ENCODE assay signal across 17 cellular contexts in the genomic region with DNA sequence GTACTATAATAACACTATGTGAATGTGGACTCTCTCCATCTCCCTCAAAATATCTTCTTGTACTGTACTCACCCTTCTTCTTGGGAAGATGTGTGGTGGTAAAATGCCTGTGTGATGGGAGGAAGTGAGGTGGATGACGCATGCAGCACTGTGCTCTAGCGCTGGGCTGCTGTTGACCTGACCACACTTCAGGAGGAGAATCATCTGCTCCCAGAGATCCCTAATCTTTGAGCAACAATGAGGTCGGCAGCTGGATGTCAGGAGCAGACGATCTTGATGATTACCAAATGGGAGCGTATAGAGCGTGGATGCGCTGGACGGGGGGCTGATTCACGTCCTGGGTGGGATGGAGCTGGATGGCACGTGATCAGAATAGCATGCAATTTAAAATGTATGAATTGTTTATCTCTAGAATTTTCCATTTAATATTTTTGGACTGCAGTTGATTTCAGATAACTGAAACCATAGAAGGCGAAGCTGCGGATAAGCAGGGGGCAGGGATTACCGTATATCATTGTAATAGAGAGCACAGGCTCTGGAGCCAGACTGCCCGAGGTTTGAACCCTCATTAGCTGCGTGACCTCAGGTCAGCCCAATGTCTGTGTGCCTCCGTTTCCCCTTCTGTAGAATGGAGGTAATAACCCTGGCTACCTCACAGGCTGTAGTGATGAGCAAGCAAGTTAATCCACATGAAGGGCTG. TPM values are rescaled to one million over a fixed set of nuclear protein-coding genes. Genes with fewer than 3 reads are reported as not detected.
A peak's percentile ranks its signal among the peaks of the same experiment; 100 is the strongest.
DNase-seq lines count a peak whose midpoint lies in the region; ATAC-seq and TF ChIP-seq lines count a peak whose summit lies in the region.
"Had no signal": no experiment of that assay in that cellular context is flagged by ENCODE, and none has a peak within 500 bp of the region (broad histone marks: within the 10 kb centered on the region; RNA-seq: fewer than 3 reads in every experiment).

No MANE protein-coding gene starts in this region.

- POLR2A ChIA-PET in naive thymus-derived CD8-positive, alpha-beta T cell (lab: Charles Lee), result interaction anchor here (2.7 kb wide), 1 partner anchor 23 kb away, joined by 12 read pairs; a partner anchor contains a TSS

- no peak for TF ChIP-seq CTCF in HFFc6 (IDR thresholded peaks at IDR 0.05)

- H3K4me3 Mint-ChIP-seq in HFFc6, result peak overlapping the region; percentile 63
- H3K4me3 Mint-ChIP-seq in naive thymus-derived CD8-positive, alpha-beta T cell, result peak overlapping the region in 1 of 10 donors; percentile 5
- no peak overlapping the region for H3K4me3 Mint-ChIP-seq in activated T-cell treated with anti-CD3 and anti-CD28 coated beads, Interleukin-2, amount 50 U/mL, for 4 hours

- H3K27ac Mint-ChIP-seq in HFFc6, result 0 out of 2 replicates have a peak overlapping the region, but pooled peaks have one; percentile 0
- H3K27ac Mint-ChIP-seq in naive thymus-derived CD8-positive, alpha-beta T cell, result peak overlapping the region in 6 of 10 donors; percentile 0 to 87 (median 66)

- H3K9me3 Mint-ChIP-seq in HFFc6, result no peaks in the 10 kb centered on the region
- no peaks in the 10 kb centered on the region for H3K9me3 Mint-ChIP-seq in naive thymus-derived CD8-positive, alpha-beta T cell
- H3K9me3 Mint-ChIP-seq in activated T-cell treated with anti-CD3 and anti-CD28 coated beads, Interleukin-2, amount 50 U/mL, for 4 hours, result no peaks in the 10 kb centered on the region

- peaks cover 13% of the 10 kb centered on the region for H3K4me1 Mint-ChIP-seq in HFFc6 (ENCODE audit: low read depth)
- peaks cover 26 to 41% (median 34%) of the 10 kb centered on the region in 4 donors for H3K4me1 Mint-ChIP-seq in naive thymus-derived CD8-positive, alpha-beta T cell
- H3K4me1 Mint-ChIP-seq in activated T-cell treated with anti-CD3 and anti-CD28 coated beads, Interleukin-2, amount 50 U/mL, for 4 hours (ENCODE audit: low read depth), result peaks cover 38% of the 10 kb centered on the region

- no peaks in the 10 kb centered on the region for H3K36me3 Mint-ChIP-seq in HFFc6 (ENCODE audit: low read depth)
- no peaks in the 10 kb centered on the region for H3K36me3 Mint-ChIP-seq in naive thymus-derived CD8-positive, alpha-beta T cell
- H3K36me3 Mint-ChIP-seq in activated T-cell treated with anti-CD3 and anti-CD28 coated beads, Interleukin-2, amount 50 U/mL, for 4 hours (ENCODE audit: insufficient read depth), result peaks cover 17% of the 10 kb centered on the region

- DNase-seq in CD1c-positive myeloid dendritic cell (ENCODE audit: extremely low spot score) (peak; percentile 30), HFFc6 (peak; percentile 34), amniotic epithelial cell (ENCODE audit: low read depth) (peak; percentile 38), T-helper 1 cell (no peak)
- no peak for DNase-seq in naive thymus-derived CD8-positive, alpha-beta T cell
- DNase-seq in activated T-cell treated with anti-CD3 and anti-CD28 coated beads, Interleukin-2, amount 50 U/mL, for 4 hours, result no peak
- DNase-seq: activated CD4-positive, alpha-beta T cell treated with anti-CD3 and anti-CD28 coated beads for 1 hour; GDM1; heart left ventricle; kidney glomerular epithelial cell; NCI-H1048; NCI-H345 had no signal

- H3K27me3 Mint-ChIP-seq in HFFc6 (ENCODE audit: insufficient read depth), result peaks cover 11% of the 10 kb centered on the region
- no peaks in the 10 kb centered on the region for H3K27me3 Mint-ChIP-seq in naive thymus-derived CD8-positive, alpha-beta T cell
- no peaks in the 10 kb centered on the region for H3K27me3 Mint-ChIP-seq in activated T-cell treated with anti-CD3 and anti-CD28 coated beads, Interleukin-2, amount 50 U/mL, for 4 hours (ENCODE audit: low read depth)

- no peak for ATAC-seq in naive thymus-derived CD8-positive, alpha-beta T cell
- no peak for ATAC-seq in activated T-cell treated with anti-CD3 and anti-CD28 coated beads, Interleukin-2, amount 50 U/mL, for 4 hours
- no peak for ATAC-seq in HG02840 (IDR thresholded peaks at IDR 0.05; ENCODE audit: low FRiP score, unreplicated experiment)
- no peak for ATAC-seq in HG03175 (IDR thresholded peaks at IDR 0.05; ENCODE audit: unreplicated experiment)
- ATAC-seq: heart left ventricle had no signal

RNA-seq across cellular contexts. Expression of a gene that starts 23.7 kb away (rescaled TPM):
- 10 to 100 TPM; 39.4 to 52.7 (median 43.4) TPM for total RNA-seq in HFFc6 (2021; fragmentation: NEBNext Ultra II Directional; extraction: Animal tissue kit (Norgen Biotek cat#: 25700))
- total RNA-seq in naive thymus-derived CD8-positive, alpha-beta T cell, result 100 to 1,000 TPM; 195 to 203 TPM
- 100 to 1,000 TPM; 106 to 131 (median 107) TPM for polyA plus RNA-seq in naive thymus-derived CD8-positive, alpha-beta T cell
- 100 to 1,000 TPM in 1 of 3 donors, 10 to 100 TPM in 2; 84.5 to 133 (median 88.4) TPM for total RNA-seq in activated T-cell treated with anti-CD3 and anti-CD28 coated beads, Interleukin-2, amount 50 U/mL, for 4 hours

RNA-seq across cellular contexts. Expression of a gene that starts 24.8 kb away (rescaled TPM):
- total RNA-seq in HFFc6 (2021; fragmentation: NEBNext Ultra II Directional; extraction: Animal tissue kit (Norgen Biotek cat#: 25700)), result not detected
- under 1 TPM; 0.08 to 0.49 TPM for total RNA-seq in naive thymus-derived CD8-positive, alpha-beta T cell
- polyA plus RNA-seq in naive thymus-derived CD8-positive, alpha-beta T cell, result under 1 TPM in 2 of 3 donors, not detected in 1; 0.33 to 0.51 TPM
- total RNA-seq in activated T-cell treated with anti-CD3 and anti-CD28 coated beads, Interleukin-2, amount 50 U/mL, for 4 hours, result 1 to 10 TPM; 2.9 to 6.2 (median 3.9) TPM

RNA-seq across cellular contexts. Expression of a gene that starts 37.1 kb away (rescaled TPM):
- total RNA-seq in HFFc6 (2021; fragmentation: NEBNext Ultra II Directional; extraction: Animal tissue kit (Norgen Biotek cat#: 25700)), result not detected
- total RNA-seq in naive thymus-derived CD8-positive, alpha-beta T cell, result 10 to 100 TPM; 38.3 to 42.8 TPM
- 10 to 100 TPM; 31.1 to 50.4 (median 34.4) TPM for polyA plus RNA-seq in naive thymus-derived CD8-positive, alpha-beta T cell
- 10 to 100 TPM; 16.3 to 25.7 (median 16.6) TPM for total RNA-seq in activated T-cell treated with anti-CD3 and anti-CD28 coated beads, Interleukin-2, amount 50 U/mL, for 4 hours
- total RNA-seq: endothelial cell of umbilical vein, PC-3, temporal lobe had no signal
- polyA plus RNA-seq: endothelial cell of umbilical vein had no signal

Comparison
In these comparisons a context has a peak if more than half of its experiments do, and no peak if none do; other contexts are left out.
1. DNase-seq: peak in CD1c-positive myeloid dendritic cell (single experiment), HFFc6 (single experiment) and amniotic epithelial cell (single experiment); none in naive thymus-derived CD8-positive, alpha-beta T cell (0 of 10), activated T-cell treated with anti-CD3 and anti-CD28 coated beads, Interleukin-2, amount 50 U/mL, for 4 hours (single experiment) and T-helper 1 cell (0 of 5).
2. RNA of a gene that starts 37.1 kb away (total RNA-seq): 38.3 to 42.8 TPM in naive thymus-derived CD8-positive, alpha-beta T cell and 16.3 to 25.7 TPM in activated T-cell treated with anti-CD3 and anti-CD28 coated beads, Interleukin-2, amount 50 U/mL, for 4 hours; not detected in HFFc6; every median in the first group is over 10 times any median in the second.